ENCODE assay signal across 1 cellular context in genomic region chr17:43135454-43135819, GRCh38.
TF ChIP-seq lines count a peak whose summit lies in the region.

No MANE protein-coding gene starts in this region.

TF ChIP-seq in GM23338, 12 proteins besides CTCF, POLR2A, EP300 and RAD21 (continued from another document):
- TF ChIP-seq ETS1 (IDR thresholded peaks at IDR 0.05) (no peak), ZNF462 (CRISPR knock-in tag; IDR thresholded peaks at IDR 0.05) (no peak), ZNF331 (CRISPR knock-in tag; IDR thresholded peaks at IDR 0.05; ENCODE audit: low read depth) (no peak)
TF ChIP-seq in GM23338: peak in this region for 0.
